3 cellular contexts compared by ENCODE assay signal in the genomic region with DNA sequence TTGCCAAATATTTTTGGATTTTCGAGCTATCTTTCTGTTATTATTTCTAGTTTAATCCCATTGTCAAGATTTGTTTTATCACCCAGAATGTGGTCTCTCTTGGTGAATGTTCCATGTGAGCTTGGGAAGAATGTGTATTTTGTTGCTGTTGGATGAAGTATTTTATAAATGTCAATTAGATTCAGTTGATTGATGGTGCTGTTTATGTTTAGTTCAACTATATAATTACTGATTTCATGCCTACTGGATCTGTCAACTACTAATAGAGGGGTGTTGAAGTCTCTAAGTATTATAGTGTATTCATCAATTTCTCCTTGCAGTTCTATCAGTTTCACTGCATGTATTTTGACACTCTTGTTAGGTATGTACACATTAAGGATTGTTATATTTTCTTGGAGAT.
"Had no signal": no experiment of that assay in that cellular context is flagged by ENCODE, and none has a peak within 500 bp of the region (broad histone marks: within the 10 kb centered on the region; RNA-seq: fewer than 3 reads in every experiment).

No MANE protein-coding gene starts in this region.

- DNase-seq: GDM1, GF-D8 had no signal

- H3K4me3 ChIP-seq: GM12878 had no signal
